8 cellular contexts compared by ENCODE assay signal in genomic region chr1:98741164-98741563, GRCh38.
"Had no signal": no experiment of that assay in that cellular context is flagged by ENCODE, and none has a peak within 500 bp of the region (broad histone marks: within the 10 kb centered on the region; RNA-seq: fewer than 3 reads in every experiment).

No MANE protein-coding gene starts in this region.

- DNase-seq: H7, HFFc6, KBM-7 had no signal

- H3K4me2 ChIP-seq: GM23338, KMS-11 had no signal

- H3K4me3 ChIP-seq: GM23338, HAP-1 had no signal

- H2AFZ ChIP-seq: GM23338 had no signal

- H3K36me3 ChIP-seq: HAP-1 had no signal

- H3K9me3 ChIP-seq: HAP-1 had no signal

- H3K27ac ChIP-seq: KMS-11 had no signal

- H3K4me1 ChIP-seq: HAP-1 had no signal

- FAIRE-seq: HTR-8/SVneo had no signal

- H3K9ac ChIP-seq: KMS-11 had no signal

- ATAC-seq: GM23338, HCT116 had no signal
